23 cellular contexts compared by ENCODE assay signal in the genomic region with DNA sequence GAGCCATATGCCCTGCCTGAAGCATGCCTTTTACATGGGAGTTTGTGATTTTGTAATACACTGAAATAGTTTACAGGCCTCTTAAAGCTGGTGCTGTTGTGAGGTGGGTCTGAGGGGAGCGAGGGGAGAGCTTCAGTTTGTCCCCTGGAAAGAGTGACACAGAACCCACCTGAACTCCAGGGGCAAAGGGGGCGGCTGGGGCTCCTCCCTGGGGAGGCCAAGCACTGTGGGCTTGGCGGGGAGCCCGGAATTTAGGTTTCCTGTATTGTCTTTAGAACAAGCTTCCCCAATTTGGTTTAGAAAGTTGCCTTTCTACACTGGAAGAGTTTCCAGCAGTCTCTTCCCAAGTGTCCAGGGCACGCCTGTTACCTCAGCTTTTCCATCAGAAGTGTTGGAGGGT.
DNase-seq lines count a peak whose midpoint lies in the region; ATAC-seq and TF ChIP-seq lines count a peak whose summit lies in the region.
"Had no signal": no experiment of that assay in that cellular context is flagged by ENCODE, and none has a peak within 500 bp of the region (broad histone marks: within the 10 kb centered on the region; RNA-seq: fewer than 3 reads in every experiment).

No MANE protein-coding gene starts in this region.

- no peaks in the 10 kb centered on the region for H3K27me3 ChIP-seq in right cardiac atrium (ENCODE audit: control insufficient read depth, insufficient read depth)
- H3K27me3 ChIP-seq in right atrium auricular region = no peaks in the 10 kb centered on the region
- H3K27me3 ChIP-seq in upper lobe of right lung = no peaks in the 10 kb centered on the region
- H3K27me3 ChIP-seq: Peyer's patch had no signal

- peak in 2 of 3 donors; percentile 73 to 75 for DNase-seq in right cardiac atrium
- no peak for DNase-seq in right atrium auricular region (ENCODE audit: low spot score)
- DNase-seq in NCI-H69 (lab: John Stamatoyannopoulos, UW) = peak; percentile 58
- DNase-seq in fibroblast of mammary gland (ENCODE audit: low read depth) = peak; percentile 10
- DNase-seq in upper lobe of right lung = no peak
- no peak for DNase-seq in SHP77 (lab: John Stamatoyannopoulos, UW)
- no peak for DNase-seq in DMS114 treated with DMSO at 0.1 percent for 48 hours (lab: John Stamatoyannopoulos, UW; ENCODE audit: unreplicated experiment)
- DNase-seq in effector CD8-positive, alpha-beta T cell (lab: John Stamatoyannopoulos, UW) = no peak
- DNase-seq: ACHN; Caco-2; CD4-positive, CD25-positive, alpha-beta regulatory T cell; DMS153; GF-D8; HCEC 1CT; MM.1S; NCI-H1694 treated with DMSO at 0.1 percent for 48 hours; NCI-H2227 treated with DMSO at 0.1 percent for 48 hours; NCI-H510A treated with DMSO at 0.1 percent for 48 hours; NCI-H82; Peyer's patch; T-helper 1 cell had no signal

- H3K36me3 ChIP-seq in right atrium auricular region (no peaks in the 10 kb centered on the region), upper lobe of right lung (no peaks in the 10 kb centered on the region)
- H3K36me3 ChIP-seq: Peyer's patch had no signal

- ATAC-seq in right cardiac atrium = no peak
- peak; percentile 25 for ATAC-seq in upper lobe of right lung
- ATAC-seq: GM23338, SK-N-SH treated with all-trans-retinoic acid at 6 μM for 48 hours had no signal

- H3K4me1 ChIP-seq in right cardiac atrium (ENCODE audit: control insufficient read depth, insufficient read depth, low read length) (no peaks in the 10 kb centered on the region), right atrium auricular region (peaks cover 0 to 22% of the 10 kb centered on the region in 2 donors), upper lobe of right lung (peaks cover 18% of the 10 kb centered on the region)
- H3K4me1 ChIP-seq: Caco-2 had no signal

- 57% methylated on average over 5 of the region's 5 CpGs for WGBS in right cardiac atrium

- TF ChIP-seq CTCF in right atrium auricular region (IDR thresholded peaks at IDR 0.05) (no peak), fibroblast of mammary gland (conservative IDR thresholded peaks at IDR 0.05; ENCODE audit: control insufficient read depth, insufficient read depth, low read depth, low read length) (no peak), upper lobe of right lung (IDR thresholded peaks at IDR 0.05) (no peak)

- H3K9me3 ChIP-seq in right cardiac atrium (ENCODE audit: control insufficient read depth, low read length) (no peaks in the 10 kb centered on the region), right atrium auricular region (no peaks in the 10 kb centered on the region), upper lobe of right lung (no peaks in the 10 kb centered on the region)
- H3K9me3 ChIP-seq: Caco-2, Peyer's patch had no signal

- H3K27ac ChIP-seq in right cardiac atrium (ENCODE audit: low read length) (no peak overlapping the region), right atrium auricular region (no peak overlapping the region), upper lobe of right lung (no peak overlapping the region)
- H3K27ac ChIP-seq: Peyer's patch had no signal

- intact Hi-C loops in right cardiac atrium (cut with DNase I) (no loop called here), upper lobe of right lung (cut with DNase I) (no loop called here)

- H3K4me3 ChIP-seq in right cardiac atrium (ENCODE audit: low read length) = no peak overlapping the region
- no peak overlapping the region for H3K4me3 ChIP-seq in right atrium auricular region
- H3K4me3 ChIP-seq in fibroblast of mammary gland (ENCODE audit: control insufficient read depth, low read depth, low read length) = no peak overlapping the region
- no peak overlapping the region for H3K4me3 ChIP-seq in upper lobe of right lung
- H3K4me3 ChIP-seq: GM23338, Peyer's patch had no signal

Comparison
In these comparisons a context has a peak if more than half of its experiments do, and no peak if none do; other contexts are left out.
1. DNase-seq: peak in right cardiac atrium (2 of 3), NCI-H69 (single experiment) and fibroblast of mammary gland (single experiment); none in right atrium auricular region (single experiment), upper lobe of right lung (single experiment), SHP77 (0 of 2), DMS114 treated with DMSO at 0.1 percent for 48 hours (single experiment) and effector CD8-positive, alpha-beta T cell (single experiment).